10 cellular contexts compared by ENCODE assay signal in the genomic region with DNA sequence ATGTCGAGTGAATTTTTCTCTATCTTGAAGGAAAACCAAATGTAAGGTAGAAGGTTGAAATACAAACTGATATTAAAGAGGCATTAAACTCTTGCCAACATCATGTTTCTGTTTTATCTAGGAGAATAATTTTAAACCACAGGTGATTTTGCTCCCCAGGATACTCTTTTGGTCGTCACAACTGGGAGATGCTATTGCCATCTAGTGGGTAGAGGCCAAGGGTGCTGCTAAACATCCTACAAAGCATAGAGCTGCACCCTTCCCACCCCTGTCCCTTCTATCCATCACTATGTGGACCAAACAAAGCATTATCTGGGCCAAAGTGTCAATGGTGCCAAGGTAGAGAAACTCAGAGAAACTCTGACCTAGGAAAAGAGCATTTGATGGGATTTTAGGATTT.
DNase-seq lines count a peak whose midpoint lies in the region; ATAC-seq and TF ChIP-seq lines count a peak whose summit lies in the region.
"Had no signal": no experiment of that assay in that cellular context is flagged by ENCODE, and none has a peak within 500 bp of the region (broad histone marks: within the 10 kb centered on the region; RNA-seq: fewer than 3 reads in every experiment).

No MANE protein-coding gene starts in this region.

- peak overlapping the region; percentile 34; the same call in 1 of the 2 replicates for H3K27ac ChIP-seq in VCaP
- no peak overlapping the region for H3K27ac ChIP-seq in left lung
- H3K27ac ChIP-seq: ascending aorta had no signal

- no peaks in the 10 kb centered on the region for H3K4me1 ChIP-seq in left lung
- H3K4me1 ChIP-seq: ascending aorta had no signal

- ATAC-seq in GM18873 (IDR thresholded peaks at IDR 0.05; ENCODE audit: low FRiP score, unreplicated experiment) (no peak), left lung (no peak)
- ATAC-seq: T-cell had no signal

- TF ChIP-seq CTCF in VCaP (conservative IDR thresholded peaks at IDR 0.05) (peak; percentile 73), left lung (IDR thresholded peaks at IDR 0.05) (peak in 1 of 2 donors; percentile 12)

- DNase-seq in EH (ENCODE audit: low read depth) (peak; percentile 24), HCEC 1CT (peak; percentile 7), kidney tubule cell (ENCODE audit: low spot score) (peak; percentile 21), left lung (no peak), AG20443 (ENCODE audit: low spot score) (no peak)
- no peak for DNase-seq in stimulated activated CD4-positive, alpha-beta T cell treated with anti-CD3 and anti-CD28 coated beads, Interleukin-12 subunit alpha, Interleukin-12 subunit beta, amount 100 ng/mL, for 4 hours
- DNase-seq: T-cell had no signal

- no peak overlapping the region for H3K4me3 ChIP-seq in left lung
- H3K4me3 ChIP-seq: ascending aorta had no signal

- intact Hi-C loops in left lung (cut with DNase I), result no loop called here

- H3K36me3 ChIP-seq in left lung, result no peaks in the 10 kb centered on the region
- H3K36me3 ChIP-seq: ascending aorta had no signal

- H3K27me3 ChIP-seq in left lung, result no peaks in the 10 kb centered on the region
- H3K27me3 ChIP-seq: ascending aorta had no signal

- H3K9me3 ChIP-seq in left lung, result no peaks in the 10 kb centered on the region
- H3K9me3 ChIP-seq: ascending aorta had no signal

Comparison
In these comparisons a context has a peak if more than half of its experiments do, and no peak if none do; other contexts are left out.
1. DNase-seq: peak in EH (single experiment), HCEC 1CT (single experiment) and kidney tubule cell (single experiment); none in left lung (0 of 2), stimulated activated CD4-positive, alpha-beta T cell treated with anti-CD3 and anti-CD28 coated beads, Interleukin-12 subunit alpha, Interleukin-12 subunit beta, amount 100 ng/mL, for 4 hours (single experiment) and AG20443 (single experiment).